8 cellular contexts compared by ENCODE assay signal in genomic region chr11:71286701-71287643, GRCh38. TPM values are rescaled to one million over a fixed set of nuclear protein-coding genes. Genes with fewer than 3 reads are reported as not detected.
A peak's percentile ranks its signal among the peaks of the same experiment; 100 is the strongest.
DNase-seq lines count a peak whose midpoint lies in the region; ATAC-seq and TF ChIP-seq lines count a peak whose summit lies in the region.

No MANE protein-coding gene starts in this region.

- H3K27ac Mint-ChIP-seq in progenitor cell of endocrine pancreas: peak overlapping the region; percentile 52

- H3K4me3 Mint-ChIP-seq in progenitor cell of endocrine pancreas (ENCODE audit: low read depth): peak overlapping the region; percentile 42

- H3K27me3 Mint-ChIP-seq in progenitor cell of endocrine pancreas: no peaks in the 10 kb centered on the region

- DNase-seq in Caki2 (ENCODE audit: low read depth) (peak; percentile 96), NCI-H2171 treated with DMSO at 0.1 percent for 48 hours (lab: John Stamatoyannopoulos, UW) (peak; percentile 65), fibroblast of mammary gland (ENCODE audit: low read depth) (peak; percentile 98), progenitor cell of endocrine pancreas (ENCODE audit: low spot score, unreplicated experiment) (no peak), KG1 (lab: John Stamatoyannopoulos, UW) (no peak), iPS-NIHi11 (ENCODE audit: low spot score) (no peak)

- peaks cover 40% of the 10 kb centered on the region for H3K4me1 Mint-ChIP-seq in progenitor cell of endocrine pancreas (ENCODE audit: low read depth)

- in situ Hi-C loops in Caki2 (cut with HindIII; ENCODE audit: low pct_unique_long_range_greater_than_20kb, low sequenced_read_pairs): no loop called here

- H3K9me3 Mint-ChIP-seq in progenitor cell of endocrine pancreas (ENCODE audit: low read depth): peaks cover 35% of the 10 kb centered on the region

- no peak for ATAC-seq in activated CD4-positive, CD25-positive, alpha-beta regulatory T cell treated with anti-CD3 and anti-CD28 coated beads, Interleukin-2, amount 50 U/mL, for 24 hours
- ATAC-seq in HG03457 (IDR thresholded peaks at IDR 0.05; ENCODE audit: unreplicated experiment): no peak

- peaks cover 21% of the 10 kb centered on the region for H3K36me3 Mint-ChIP-seq in progenitor cell of endocrine pancreas (ENCODE audit: insufficient read depth)

- H3K4me3 ChIP-seq in fibroblast of mammary gland (ENCODE audit: control insufficient read depth, low read depth, low read length): no peak overlapping the region

- TF ChIP-seq CTCF in fibroblast of mammary gland (conservative IDR thresholded peaks at IDR 0.05; ENCODE audit: control insufficient read depth, insufficient read depth, low read depth, low read length) (no peak), progenitor cell of endocrine pancreas (IDR thresholded peaks at IDR 0.05; ENCODE audit: unreplicated experiment) (no peak)

RNA-seq across cellular contexts. Expression of gene SHANK2, which starts 34.6 kb away (rescaled TPM):
- total RNA-seq in Caki2 (2014; rRNA removed; shearing (Covaris generic); ENCODE audit: low replicate concordance): 1.2 and 5.8 TPM in 2 replicates
- total RNA-seq in progenitor cell of endocrine pancreas: 97.8 and 104 TPM in 2 replicates

Comparison
In these comparisons a context has a peak if more than half of its experiments do, and no peak if none do; other contexts are left out.
1. DNase-seq: peak in Caki2 (single experiment), NCI-H2171 treated with DMSO at 0.1 percent for 48 hours (single experiment) and fibroblast of mammary gland (single experiment); none in progenitor cell of endocrine pancreas (single experiment), KG1 (single experiment) and iPS-NIHi11 (single experiment).
2. RNA of gene SHANK2, which starts 34.6 kb away (total RNA-seq): 97.8 to 104 TPM in progenitor cell of endocrine pancreas; 1.2 to 5.8 TPM in Caki2; every median in the first group is over 10 times any median in the second.